In the genomic region with DNA sequence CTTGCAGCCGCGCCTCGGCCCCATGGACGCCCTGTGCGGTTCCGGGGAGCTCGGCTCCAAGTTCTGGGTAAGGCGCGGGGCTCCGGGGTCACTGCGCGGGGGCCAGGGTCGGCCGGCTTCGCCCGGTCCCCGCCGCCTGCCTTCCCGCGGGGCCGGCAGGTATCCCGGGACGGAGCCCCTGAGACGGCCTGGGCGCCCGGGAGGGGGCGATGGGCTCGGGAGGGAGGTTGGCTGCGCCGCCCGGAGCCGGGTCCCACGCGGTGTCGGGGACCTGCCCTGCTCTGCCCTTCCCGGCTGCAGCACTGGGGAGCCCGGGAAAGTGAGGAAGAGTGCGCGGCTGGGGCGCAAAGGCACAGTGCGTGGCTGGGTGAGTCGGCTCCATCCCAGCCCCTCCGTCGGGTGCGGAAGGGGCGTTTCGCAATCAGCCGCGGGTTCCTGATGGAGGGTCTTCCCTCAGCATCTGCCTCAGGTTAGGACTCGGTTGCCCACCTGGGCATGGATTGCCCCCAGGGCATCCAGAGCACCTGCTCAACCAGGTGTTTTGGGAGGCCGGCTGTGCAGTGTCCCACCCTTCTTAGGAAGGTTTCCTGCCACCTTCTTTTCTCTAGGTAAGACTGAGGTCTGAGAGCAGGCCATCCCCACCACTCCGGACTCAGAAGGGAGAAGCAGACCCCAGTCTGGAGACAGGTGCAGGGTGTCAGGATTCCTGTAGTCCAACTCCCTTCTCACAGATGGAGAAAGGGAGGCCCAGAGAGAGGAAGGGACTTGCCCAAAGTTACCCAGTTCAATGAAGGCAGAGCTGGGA, we compare ENCODE assay signal across 2 cellular contexts.
A peak's percentile ranks its signal among the peaks of the same experiment; 100 is the strongest.
TF ChIP-seq lines count a peak whose summit lies in the region.

No MANE protein-coding gene starts in this region.

TF ChIP-seq in A549, 52 proteins besides CTCF, POLR2A, EP300 and RAD21 (continued from another document):
- TF ChIP-seq, protein P1, sequence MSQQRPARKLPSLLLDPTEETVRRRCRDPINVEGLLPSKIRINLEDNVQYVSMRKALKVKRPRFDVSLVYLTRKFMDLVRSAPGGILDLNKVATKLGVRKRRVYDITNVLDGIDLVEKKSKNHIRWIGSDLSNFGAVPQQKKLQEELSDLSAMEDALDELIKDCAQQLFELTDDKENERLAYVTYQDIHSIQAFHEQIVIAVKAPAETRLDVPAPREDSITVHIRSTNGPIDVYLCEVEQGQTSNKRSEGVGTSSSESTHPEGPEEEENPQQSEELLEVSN (IDR thresholded peaks at IDR 0.05; ENCODE audit: borderline replicate concordance, low read depth): 0 out of 2 replicates have a peak, but pooled peaks have one; percentile 37
- TF ChIP-seq TP53 (CRISPR knock-in tag; IDR thresholded peaks at IDR 0.05) (no peak), CBX8 (IDR thresholded peaks at IDR 0.05) (no peak), KDM1A (IDR thresholded peaks at IDR 0.05; ENCODE audit: low read depth) (0 out of 2 replicates have a peak, but pooled peaks have one; percentile 16), RCOR1 (IDR thresholded peaks at IDR 0.05; ENCODE audit: low read depth, low read length) (no peak), FOXS1 (CRISPR knock-in tag; IDR thresholded peaks at IDR 0.05) (no peak), EHMT2 (IDR thresholded peaks at IDR 0.05; ENCODE audit: low read depth) (no peak), RFX5 (IDR thresholded peaks at IDR 0.05) (no peak), CEBPB (IDR thresholded peaks at IDR 0.05) (peak; percentile 86 to 96), CHD2 (IDR thresholded peaks at IDR 0.05; ENCODE audit: low read length, partially characterized antibody) (no peak), RNF2 (IDR thresholded peaks at IDR 0.05; ENCODE audit: borderline replicate concordance, low read depth) (no peak), JUN (IDR thresholded peaks at IDR 0.05) (peak in 1 of 2 experiments; percentile 95; a peak in 4 of 5 replicates), FOSL2 (IDR thresholded peaks at IDR 0.05) (no peak), FOSL2 (CRISPR knock-in tag; IDR thresholded peaks at IDR 0.05) (0 out of 2 replicates have a peak, but pooled peaks have one; percentile 16), NPAS2 (CRISPR knock-in tag; IDR thresholded peaks at IDR 0.05; ENCODE audit: borderline replicate concordance) (no peak), CBX2 (IDR thresholded peaks at IDR 0.05; ENCODE audit: borderline replicate concordance, low read depth) (no peak), ZSCAN20 (CRISPR knock-in tag; IDR thresholded peaks at IDR 0.05) (no peak), POLR2AphosphoS2 (conservative IDR thresholded peaks at IDR 0.05; ENCODE audit: low read length) (no peak), HOXB5 (CRISPR knock-in tag; IDR thresholded peaks at IDR 0.05) (peak; percentile 22; the same call in 1 of the 2 replicates)
- TF ChIP-seq, protein P2, sequence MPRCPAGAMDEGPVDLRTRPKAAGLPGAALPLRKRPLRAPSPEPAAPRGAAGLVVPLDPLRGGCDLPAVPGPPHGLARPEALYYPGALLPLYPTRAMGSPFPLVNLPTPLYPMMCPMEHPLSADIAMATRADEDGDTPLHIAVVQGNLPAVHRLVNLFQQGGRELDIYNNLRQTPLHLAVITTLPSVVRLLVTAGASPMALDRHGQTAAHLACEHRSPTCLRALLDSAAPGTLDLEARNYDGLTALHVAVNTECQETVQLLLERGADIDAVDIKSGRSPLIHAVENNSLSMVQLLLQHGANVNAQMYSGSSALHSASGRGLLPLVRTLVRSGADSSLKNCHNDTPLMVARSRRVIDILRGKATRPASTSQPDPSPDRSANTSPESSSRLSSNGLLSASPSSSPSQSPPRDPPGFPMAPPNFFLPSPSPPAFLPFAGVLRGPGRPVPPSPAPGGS (IDR thresholded peaks at IDR 0.05): peak; percentile 25; the same call in 2 of the 3 replicates
- TF ChIP-seq, protein P3, sequence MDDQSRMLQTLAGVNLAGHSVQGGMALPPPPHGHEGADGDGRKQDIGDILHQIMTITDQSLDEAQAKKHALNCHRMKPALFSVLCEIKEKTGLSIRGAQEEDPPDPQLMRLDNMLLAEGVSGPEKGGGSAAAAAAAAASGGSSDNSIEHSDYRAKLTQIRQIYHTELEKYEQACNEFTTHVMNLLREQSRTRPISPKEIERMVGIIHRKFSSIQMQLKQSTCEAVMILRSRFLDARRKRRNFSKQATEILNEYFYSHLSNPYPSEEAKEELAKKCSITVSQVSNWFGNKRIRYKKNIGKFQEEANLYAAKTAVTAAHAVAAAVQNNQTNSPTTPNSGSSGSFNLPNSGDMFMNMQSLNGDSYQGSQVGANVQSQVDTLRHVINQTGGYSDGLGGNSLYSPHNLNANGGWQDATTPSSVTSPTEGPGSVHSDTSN (IDR thresholded peaks at IDR 0.05): 0 out of 2 replicates have a peak, but pooled peaks have one; percentile 8
- TF ChIP-seq, protein P4, sequence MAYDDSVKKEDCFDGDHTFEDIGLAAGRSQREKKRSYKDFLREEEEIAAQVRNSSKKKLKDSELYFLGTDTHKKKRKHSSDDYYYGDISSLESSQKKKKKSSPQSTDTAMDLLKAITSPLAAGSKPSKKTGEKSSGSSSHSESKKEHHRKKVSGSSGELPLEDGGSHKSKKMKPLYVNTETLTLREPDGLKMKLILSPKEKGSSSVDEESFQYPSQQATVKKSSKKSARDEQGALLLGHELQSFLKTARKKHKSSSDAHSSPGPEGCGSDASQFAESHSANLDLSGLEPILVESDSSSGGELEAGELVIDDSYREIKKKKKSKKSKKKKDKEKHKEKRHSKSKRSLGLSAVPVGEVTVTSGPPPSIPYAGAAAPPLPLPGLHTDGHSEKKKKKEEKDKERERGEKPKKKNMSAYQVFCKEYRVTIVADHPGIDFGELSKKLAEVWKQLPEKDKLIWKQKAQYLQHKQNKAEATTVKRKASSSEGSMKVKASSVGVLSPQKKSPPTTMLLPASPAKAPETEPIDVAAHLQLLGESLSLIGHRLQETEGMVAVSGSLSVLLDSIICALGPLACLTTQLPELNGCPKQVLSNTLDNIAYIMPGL (CRISPR knock-in tag; IDR thresholded peaks at IDR 0.05; ENCODE audit: borderline replicate concordance): peak; percentile 69; the same call in 1 of the 2 replicates

TF ChIP-seq in endothelial cell of umbilical vein, 7 proteins besides CTCF, POLR2A, EP300 and RAD21 (continued from another document):
- TF ChIP-seq, protein P5, sequence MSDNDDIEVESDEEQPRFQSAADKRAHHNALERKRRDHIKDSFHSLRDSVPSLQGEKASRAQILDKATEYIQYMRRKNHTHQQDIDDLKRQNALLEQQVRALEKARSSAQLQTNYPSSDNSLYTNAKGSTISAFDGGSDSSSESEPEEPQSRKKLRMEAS (IDR thresholded peaks at IDR 0.05; ENCODE audit: insufficient read depth, insufficient read length): no peak
- TF ChIP-seq FOS (IDR thresholded peaks at IDR 0.05; ENCODE audit: borderline replicate concordance, insufficient read depth, low read length) (no peak), MYC (IDR thresholded peaks at IDR 0.05; ENCODE audit: low read depth, low read length) (no peak), GATA2 (IDR thresholded peaks at IDR 0.05; ENCODE audit: insufficient read depth, insufficient read length, low read depth, low read length) (no peak)
